10 cellular contexts compared by ENCODE assay signal in genomic region chr12:26319511-26319910, GRCh38.
DNase-seq lines count a peak whose midpoint lies in the region; FAIRE-seq and TF ChIP-seq lines count a peak whose summit lies in the region.
"Had no signal": no experiment of that assay in that cellular context is flagged by ENCODE, and none has a peak within 500 bp of the region (broad histone marks: within the 10 kb centered on the region; RNA-seq: fewer than 3 reads in every experiment).

No MANE protein-coding gene starts in this region.

- FAIRE-seq in GM19239 (lab: Jason Lieb, UNC): peak; percentile 48

- no peak overlapping the region for H3K27ac ChIP-seq in right atrium auricular region

- H3K36me3 ChIP-seq in right atrium auricular region: no peaks in the 10 kb centered on the region

- H3K4me1 ChIP-seq in right atrium auricular region: peaks cover 0 to 12% of the 10 kb centered on the region in 2 donors

- H3K4me3 ChIP-seq in right atrium auricular region (no peak overlapping the region), skeletal muscle cell (ENCODE audit: low read depth, low read length) (no peak overlapping the region)

- DNase-seq in GM19239 (ENCODE audit: insufficient read length, low spot score) (no peak), amniotic epithelial cell (ENCODE audit: low read depth) (peak; percentile 97), right atrium auricular region (ENCODE audit: low spot score) (peak; percentile 62), skeletal muscle cell (ENCODE audit: low read depth) (peak; percentile 96), Ammon's horn (ENCODE audit: low spot score) (no peak), DMS153 (lab: John Stamatoyannopoulos, UW) (no peak)
- no peak for DNase-seq in stimulated activated CD4-positive, alpha-beta T cell treated with anti-CD3 and anti-CD28 coated beads, Interleukin-2, amount 100 ng/mL, for 24 hours
- DNase-seq in stimulated activated CD4-positive, alpha-beta T cell treated with anti-CD3 and anti-CD28 coated beads, Interleukin-4, amount 100 ng/mL, for 24 hours: no peak
- DNase-seq: activated gamma-delta T cell, hippocampal formation had no signal

- no peaks in the 10 kb centered on the region for H3K27me3 ChIP-seq in right atrium auricular region

- no peaks in the 10 kb centered on the region for H3K9me3 ChIP-seq in right atrium auricular region

- TF ChIP-seq CTCF in right atrium auricular region (IDR thresholded peaks at IDR 0.05): no peak

Comparison
In these comparisons a context has a peak if more than half of its experiments do, and no peak if none do; other contexts are left out.
1. DNase-seq: peak in amniotic epithelial cell (single experiment), right atrium auricular region (single experiment) and skeletal muscle cell (single experiment); none in GM19239 (single experiment), stimulated activated CD4-positive, alpha-beta T cell treated with anti-CD3 and anti-CD28 coated beads, Interleukin-2, amount 100 ng/mL, for 24 hours (0 of 2), Ammon's horn (single experiment), stimulated activated CD4-positive, alpha-beta T cell treated with anti-CD3 and anti-CD28 coated beads, Interleukin-4, amount 100 ng/mL, for 24 hours (single experiment) and DMS153 (single experiment).